In genomic region chr4:107036602-107037151, GRCh38 we compare ENCODE assay signal across 1 cellular context.
TF ChIP-seq lines count a peak whose summit lies in the region.

No MANE protein-coding gene starts in this region.

TF ChIP-seq in GM23338, 12 proteins besides CTCF, POLR2A, EP300 and RAD21 (continued from another document):
- TF ChIP-seq REST (IDR thresholded peaks at IDR 0.05; ENCODE audit: unreplicated experiment) (no peak), ETS1 (IDR thresholded peaks at IDR 0.05) (no peak), EZH2phosphoT487 (IDR thresholded peaks at IDR 0.05; ENCODE audit: unreplicated experiment) (no peak), ZNF114 (CRISPR knock-in tag; IDR thresholded peaks at IDR 0.05) (no peak), JUNB (IDR thresholded peaks at IDR 0.05; ENCODE audit: unreplicated experiment) (no peak)
TF ChIP-seq in GM23338: peak in this region for 0.
